Comparison of ENCODE assay signal across 8 cellular contexts in the genomic region with DNA sequence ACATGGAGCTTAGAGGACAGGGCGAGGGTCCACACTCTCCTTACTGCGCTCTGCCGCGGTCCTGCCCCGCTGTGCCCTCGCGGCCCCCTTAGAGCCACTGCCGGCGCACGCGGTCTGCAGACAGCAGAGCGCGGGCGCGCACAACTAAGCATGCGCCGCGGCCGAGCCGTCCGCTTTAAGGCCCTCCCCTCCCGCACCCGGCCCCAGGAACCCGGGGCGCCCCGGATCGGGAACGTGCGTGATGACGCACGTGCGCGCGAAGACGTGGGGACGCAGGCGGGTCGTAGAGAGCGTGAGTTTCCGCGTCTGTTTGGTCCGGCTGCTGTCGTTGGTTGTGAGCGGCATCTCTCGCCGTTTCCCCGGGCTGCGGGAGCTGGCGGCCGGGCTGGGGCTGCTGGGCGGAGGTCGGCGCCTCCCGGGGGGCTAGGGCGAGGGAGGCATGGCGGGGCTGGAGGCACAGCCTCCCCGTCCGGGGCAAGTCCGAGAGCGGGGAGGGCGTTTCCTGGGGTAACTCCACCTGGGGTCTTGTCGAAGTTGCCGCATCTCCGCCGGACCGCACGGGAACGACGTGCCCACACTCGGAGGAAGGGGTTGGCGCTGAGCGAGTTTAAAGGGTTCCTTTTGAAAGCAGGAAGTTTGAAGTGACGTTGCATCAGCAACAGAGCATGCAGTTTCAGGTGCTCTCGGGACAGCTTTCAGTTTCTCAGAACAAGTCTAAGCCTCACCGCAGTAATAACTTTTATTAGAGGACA. TPM values are rescaled to one million over a fixed set of nuclear protein-coding genes. Genes with fewer than 3 reads are reported as not detected.
DNase-seq lines count a peak whose midpoint lies in the region; ATAC-seq, FAIRE-seq and TF ChIP-seq lines count a peak whose summit lies in the region.

A gene with protein sequence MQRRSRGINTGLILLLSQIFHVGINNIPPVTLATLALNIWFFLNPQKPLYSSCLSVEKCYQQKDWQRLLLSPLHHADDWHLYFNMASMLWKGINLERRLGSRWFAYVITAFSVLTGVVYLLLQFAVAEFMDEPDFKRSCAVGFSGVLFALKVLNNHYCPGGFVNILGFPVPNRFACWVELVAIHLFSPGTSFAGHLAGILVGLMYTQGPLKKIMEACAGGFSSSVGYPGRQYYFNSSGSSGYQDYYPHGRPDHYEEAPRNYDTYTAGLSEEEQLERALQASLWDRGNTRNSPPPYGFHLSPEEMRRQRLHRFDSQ (plus strand): TSS at position 259 of the 752 bp plus-strand sequence. CDS start 28,640 bp downstream, outside the sequence.

- peaks cover 23% of the 10 kb centered on the region for H3K79me2 ChIP-seq in smooth muscle cell (ENCODE audit: low read depth)

- H3K4me3 ChIP-seq in A673 (ENCODE audit: low read depth, low read length, poor library complexity, severe bottlenecking), result peak within 1 kb of the TSS; percentile 64
- H3K4me3 ChIP-seq in WI38 (ENCODE audit: low read depth, low read length), result peak within 1 kb of the TSS; percentile 84
- peak within 1 kb of the TSS; percentile 96 for H3K4me3 ChIP-seq in bronchial epithelial cell (ENCODE audit: low read depth, low read length)
- H3K4me3 ChIP-seq in smooth muscle cell, result peak within 1 kb of the TSS; percentile 77

- H3K27ac ChIP-seq in A673 (ENCODE audit: low read depth, low read length, poor library complexity, severe bottlenecking) (peak within 1 kb of the TSS; percentile 88), smooth muscle cell (ENCODE audit: low read depth) (peak within 1 kb of the TSS; percentile 89)

- peak; percentile 84 for ATAC-seq in GM18867 (IDR thresholded peaks at IDR 0.05; ENCODE audit: unreplicated experiment)
- peak; percentile 75 for ATAC-seq in HG03103 (IDR thresholded peaks at IDR 0.05; ENCODE audit: low read depth, unreplicated experiment)

- POLR2A ChIA-PET in A673 (lab: Charles Lee; ENCODE audit: low non-redundant PET), result no interaction called here

- peak within 1 kb of the TSS; percentile 84 for H3K4me2 ChIP-seq in smooth muscle cell

- no peaks in the 10 kb centered on the region for H3F3A ChIP-seq in smooth muscle cell (ENCODE audit: low read depth)

- no peaks in the 10 kb centered on the region for H3K9me3 ChIP-seq in A673 (ENCODE audit: low read depth, low read length, poor library complexity, severe bottlenecking)
- no peaks in the 10 kb centered on the region for H3K9me3 ChIP-seq in smooth muscle cell (replicated peaks; ENCODE audit: low read depth)

- no peaks in the 10 kb centered on the region for H3K36me3 ChIP-seq in A673 (ENCODE audit: insufficient read depth, low read length, poor library complexity, severe bottlenecking)
- no peaks in the 10 kb centered on the region for H3K36me3 ChIP-seq in bronchial epithelial cell (ENCODE audit: control insufficient read depth, insufficient read depth, low read length)
- no peaks in the 10 kb centered on the region for H3K36me3 ChIP-seq in smooth muscle cell (ENCODE audit: low read depth)

- under 1% methylated on average over 72 of the region's 75 CpGs for WGBS in smooth muscle cell (ENCODE audit: low lambda C conversion rate)

- peak within 1 kb of the TSS; percentile 85 for H3K9ac ChIP-seq in smooth muscle cell (ENCODE audit: low read depth)

- TF ChIP-seq CTCF in A673 (conservative IDR thresholded peaks at IDR 0.05; ENCODE audit: low read depth, low read length) (no peak), WI38 (IDR thresholded peaks at IDR 0.05; ENCODE audit: low read depth, low read length) (no peak), bronchial epithelial cell (IDR thresholded peaks at IDR 0.05; ENCODE audit: insufficient read depth, low read length, severe bottlenecking) (no peak), smooth muscle cell (IDR thresholded peaks at IDR 0.05; ENCODE audit: borderline replicate concordance, insufficient read depth, poor library complexity, severe bottlenecking) (no peak)

- H3K4me1 ChIP-seq in A673 (ENCODE audit: insufficient read depth, low read length, poor library complexity, severe bottlenecking), result peaks cover 12% of the 10 kb centered on the region
- H3K4me1 ChIP-seq in smooth muscle cell (ENCODE audit: low read depth), result peaks cover 8% of the 10 kb centered on the region

- DNase-seq in A673 (ENCODE audit: low spot score) (peak; percentile 98), NCI-H2196 treated with DMSO at 0.1 percent for 48 hours (lab: John Stamatoyannopoulos, UW; ENCODE audit: unreplicated experiment) (peak; percentile 82), bronchial epithelial cell (ENCODE audit: low read depth) (peak; percentile 83), iPS-NIHi11 (ENCODE audit: low spot score) (peak; percentile 96), smooth muscle cell (lab: John Stamatoyannopoulos, UW; ENCODE audit: unreplicated experiment) (peak; percentile 59)

- CTCF ChIA-PET in A673 (lab: Charles Lee), result no interaction called here

- FAIRE-seq in bronchial epithelial cell (lab: Jason Lieb, UNC), result peak; percentile 72

- TSS peak; percentile 73 for BruUV-seq in A673 (replicated peaks; lab: Mats Ljungman, UMichigan)

- H3K27me3 ChIP-seq in A673 (replicated peaks; ENCODE audit: insufficient read depth, low read depth, low read length, poor library complexity) (no peaks in the 10 kb centered on the region), bronchial epithelial cell (ENCODE audit: control insufficient read depth, insufficient read depth, low read length) (no peaks in the 10 kb centered on the region), smooth muscle cell (ENCODE audit: low read depth) (no peaks in the 10 kb centered on the region)

- intact Hi-C loops in A673 (cut with micrococcal nuclease; ENCODE audit: unreplicated experiment), result no loop called here

- peak within 1 kb of the TSS; percentile 84 for H2AFZ ChIP-seq in smooth muscle cell (ENCODE audit: low read depth)

- H4K20me1 ChIP-seq in smooth muscle cell (ENCODE audit: low read depth), result no peaks in the 10 kb centered on the region

RNA-seq across cellular contexts. Expression of the gene that starts here (rescaled TPM):
- total RNA-seq in A673 (2021) (28.0 and 35.4 TPM in 2 replicates), bronchial epithelial cell (29.7 and 32.0 TPM in 2 replicates), smooth muscle cell (20.7 and 28.3 TPM in 2 replicates)
- 11.3 and 12.8 TPM in 2 replicates for polyA plus RNA-seq in smooth muscle cell

Comparison
In these comparisons a context has a peak if more than half of its experiments do, and no peak if none do; other contexts are left out.
1. Peak in every context shown above with its lines: DNase-seq, ATAC-seq, H3K4me3 ChIP-seq and H3K27ac ChIP-seq.